In the genomic region with DNA sequence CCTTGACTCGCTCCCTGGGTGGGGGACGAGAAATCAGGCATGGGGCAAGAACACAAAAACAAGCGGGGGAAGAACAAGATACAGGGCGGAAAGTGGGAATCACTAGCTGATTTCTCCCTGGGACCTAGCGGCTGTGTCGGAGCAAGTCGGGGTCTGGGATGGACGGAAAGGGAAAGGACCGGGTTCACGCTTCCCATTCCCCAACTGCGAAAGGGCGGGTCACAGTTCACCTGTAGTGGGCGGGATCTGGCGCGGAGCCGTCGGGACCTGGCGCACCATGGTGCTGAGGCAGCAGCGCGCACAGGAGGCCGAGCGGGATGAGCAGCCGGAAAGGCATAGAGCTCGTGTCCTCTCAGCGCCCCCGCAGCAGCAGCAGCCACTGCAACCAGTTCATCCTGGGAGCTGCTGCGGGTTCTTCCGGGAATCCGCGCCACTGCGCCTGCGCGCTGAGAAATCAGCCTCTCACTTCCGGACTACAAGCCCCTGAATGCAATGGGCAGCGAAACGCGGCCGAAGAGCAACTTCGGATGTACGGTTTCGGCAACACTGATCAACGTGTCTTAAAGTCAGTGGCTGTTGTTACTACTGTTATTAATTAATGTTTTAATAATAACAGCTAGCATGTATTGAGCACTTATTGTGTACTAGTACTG, we compare ENCODE assay signal across 8 cellular contexts. TPM values are rescaled to one million over a fixed set of nuclear protein-coding genes. Genes with fewer than 3 reads are reported as not detected.
DNase-seq lines count a peak whose midpoint lies in the region; ATAC-seq and TF ChIP-seq lines count a peak whose summit lies in the region.

A gene with protein sequence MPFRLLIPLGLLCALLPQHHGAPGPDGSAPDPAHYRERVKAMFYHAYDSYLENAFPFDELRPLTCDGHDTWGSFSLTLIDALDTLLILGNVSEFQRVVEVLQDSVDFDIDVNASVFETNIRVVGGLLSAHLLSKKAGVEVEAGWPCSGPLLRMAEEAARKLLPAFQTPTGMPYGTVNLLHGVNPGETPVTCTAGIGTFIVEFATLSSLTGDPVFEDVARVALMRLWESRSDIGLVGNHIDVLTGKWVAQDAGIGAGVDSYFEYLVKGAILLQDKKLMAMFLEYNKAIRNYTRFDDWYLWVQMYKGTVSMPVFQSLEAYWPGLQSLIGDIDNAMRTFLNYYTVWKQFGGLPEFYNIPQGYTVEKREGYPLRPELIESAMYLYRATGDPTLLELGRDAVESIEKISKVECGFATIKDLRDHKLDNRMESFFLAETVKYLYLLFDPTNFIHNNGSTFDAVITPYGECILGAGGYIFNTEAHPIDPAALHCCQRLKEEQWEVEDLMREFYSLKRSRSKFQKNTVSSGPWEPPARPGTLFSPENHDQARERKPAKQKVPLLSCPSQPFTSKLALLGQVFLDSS (minus strand): TSS at position 415 of the 653 bp plus-strand sequence. CDS start 78 bp downstream, at position 337.

- peak; percentile 100 for DNase-seq in Caco-2
- peak; percentile 98 for DNase-seq in HuH-7.5 (ENCODE audit: low spot score)
- peak; percentile 91 for DNase-seq in activated CD8-positive, alpha-beta memory T cell treated with anti-CD3 and anti-CD28 coated beads, Interleukin-2, amount 50 U/mL, for 4 hours
- peak; percentile 94 for DNase-seq in endothelial cell (ENCODE audit: low spot score)
- DNase-seq in mesothelial cell of epicardium (ENCODE audit: low spot score in 2 of 2, unreplicated experiment in 2 of 2) = peak; percentile 95 to 97
- peak; percentile 86 for DNase-seq in stimulated activated CD8-positive, alpha-beta memory T cell treated with anti-CD3 and anti-CD28 coated beads, Interleukin-15, amount 100 ng/mL, for 4 hours (ENCODE audit: low read depth in 2 of 2)

- peak within 1 kb of the TSS; percentile 93 for H3K4me2 ChIP-seq in OCI-LY3 (ENCODE audit: low read length)

- H3K27me3 Mint-ChIP-seq in Caco-2 (ENCODE audit: insufficient read depth, unreplicated experiment) (no peaks in the 10 kb centered on the region), endothelial cell (ENCODE audit: unreplicated experiment) (peaks cover 4% of the 10 kb centered on the region), mesothelial cell of epicardium (ENCODE audit: low read depth) (no peaks in the 10 kb centered on the region)

- H3K36me3 ChIP-seq in Caco-2 (ENCODE audit: control insufficient read depth, insufficient read depth, low read length) (no peaks in the 10 kb centered on the region), OCI-LY3 (replicated peaks; ENCODE audit: low read depth, low read length) (peaks cover 11% of the 10 kb centered on the region)

- H3K4me1 ChIP-seq in Caco-2 (peaks cover 20% of the 10 kb centered on the region), OCI-LY3 (ENCODE audit: low read length) (peaks cover 30% of the 10 kb centered on the region)

- peak; percentile 70 for ATAC-seq in GM21515 (IDR thresholded peaks at IDR 0.05; ENCODE audit: unreplicated experiment)

- CTCF ChIA-PET in Caco-2 (lab: Charles Lee) = interaction anchor here (0.6 to 7.1 kb wide), 30 partner anchors 11 to 1212 kb away, joined by 3 to 354 read pairs (median 6); a partner anchor contains a TSS

- H3K4me3 Mint-ChIP-seq in Caco-2 (ENCODE audit: unreplicated experiment) (peak within 1 kb of the TSS; percentile 88), endothelial cell (ENCODE audit: unreplicated experiment) (peak within 1 kb of the TSS; percentile 98), mesothelial cell of epicardium (peak within 1 kb of the TSS; percentile 93)

- H3K9me3 Mint-ChIP-seq in Caco-2 (ENCODE audit: unreplicated experiment) = no peaks in the 10 kb centered on the region
- H3K9me3 Mint-ChIP-seq in endothelial cell (ENCODE audit: unreplicated experiment) = no peaks in the 10 kb centered on the region
- no peaks in the 10 kb centered on the region for H3K9me3 Mint-ChIP-seq in mesothelial cell of epicardium

- peaks cover 10% of the 10 kb centered on the region for H3K79me2 ChIP-seq in OCI-LY3 (ENCODE audit: low read length)

- peak within 1 kb of the TSS; percentile 86 for H2AFZ ChIP-seq in OCI-LY3 (ENCODE audit: low read depth, low read length)

- BruUV-seq in Caco-2 (replicated peaks; lab: Mats Ljungman, UMichigan) = no TSS peak

- H3K9ac ChIP-seq in OCI-LY3 (ENCODE audit: low read length) = peak within 1 kb of the TSS; percentile 85

- POLR2A ChIA-PET in Caco-2 (lab: Charles Lee) = interaction anchor here (0.6 to 3.6 kb wide), 15 partner anchors 10 to 1134 kb away, joined by 3 to 119 read pairs (median 6); a partner anchor contains a TSS

- H4K20me1 ChIP-seq in OCI-LY3 (ENCODE audit: insufficient read depth, low read length) = peaks cover 8% of the 10 kb centered on the region; the same call in 1 of the 2 replicates

- peak within 1 kb of the TSS; percentile 53 for H3K4me3 ChIP-seq in Caco-2 (ENCODE audit: low read depth, low read length)
- H3K4me3 ChIP-seq in OCI-LY3 (ENCODE audit: low read length) = peak within 1 kb of the TSS; percentile 88

- H3K4me1 Mint-ChIP-seq in Caco-2 (ENCODE audit: low read depth, unreplicated experiment) = peaks cover 39% of the 10 kb centered on the region
- peaks cover 41% of the 10 kb centered on the region for H3K4me1 Mint-ChIP-seq in endothelial cell (ENCODE audit: unreplicated experiment)
- H3K4me1 Mint-ChIP-seq in mesothelial cell of epicardium = peaks cover 25% of the 10 kb centered on the region

- H3K27me3 ChIP-seq in Caco-2 (replicated peaks; ENCODE audit: control insufficient read depth, insufficient read depth, low read length) (no peaks in the 10 kb centered on the region), OCI-LY3 (ENCODE audit: low read depth, low read length) (peaks cover 6% of the 10 kb centered on the region; the same call in 1 of the 2 replicates)

- intact Hi-C loops in Caco-2 (cut with micrococcal nuclease; ENCODE audit: unreplicated experiment) = loop anchor here (1.0 to 5.0 kb wide), 6 partner anchors 28 to 315 kb away; a partner anchor contains a TSS

- H3K36me3 Mint-ChIP-seq in Caco-2 (ENCODE audit: insufficient read depth, unreplicated experiment) (peaks cover 14% of the 10 kb centered on the region), endothelial cell (ENCODE audit: low read depth, unreplicated experiment) (peaks cover 4% of the 10 kb centered on the region), mesothelial cell of epicardium (peaks cover 4% of the 10 kb centered on the region)

- peak within 1 kb of the TSS; percentile 55 for H3K27ac ChIP-seq in OCI-LY3 (ENCODE audit: low read length)

- TF ChIP-seq CTCF in Caco-2 (IDR thresholded peaks at IDR 0.05; ENCODE audit: insufficient read depth in 1 of 2, low read depth in 1 of 2, low read length in 1 of 2, severe bottlenecking in 1 of 2, unreplicated experiment in 1 of 2) (peak in 1 of 2 experiments; percentile 18), OCI-LY3 (IDR thresholded peaks at IDR 0.05; ENCODE audit: low read depth, low read length) (no peak; the same call in 1 of the 2 replicates), endothelial cell (IDR thresholded peaks at IDR 0.05; ENCODE audit: unreplicated experiment) (peak; percentile 11), mesothelial cell of epicardium (IDR thresholded peaks at IDR 0.05; ENCODE audit: unreplicated experiment) (no peak)

- H3K9me3 ChIP-seq in Caco-2 = no peaks in the 10 kb centered on the region
- no peaks in the 10 kb centered on the region for H3K9me3 ChIP-seq in OCI-LY3 (ENCODE audit: insufficient read depth, low read length)

- H3K27ac Mint-ChIP-seq in Caco-2 (ENCODE audit: unreplicated experiment) (peak within 1 kb of the TSS; percentile 96), endothelial cell (ENCODE audit: unreplicated experiment) (peak within 1 kb of the TSS; percentile 94), mesothelial cell of epicardium (peak within 1 kb of the TSS; percentile 97)

RNA-seq across cellular contexts. Expression of the gene that starts here (rescaled TPM):
- total RNA-seq in Caco-2 (2022) = 41.2 and 42.4 TPM in 2 replicates
- 43.5 TPM for total RNA-seq in endothelial cell (ENCODE audit: unreplicated experiment)
- total RNA-seq in mesothelial cell of epicardium = 15.1 to 17.3 TPM (median 16.5 TPM) in 3 replicates

Comparison
In these comparisons a context has a peak if more than half of its experiments do, and no peak if none do; other contexts are left out.
1. Peak in every context shown above with its lines: DNase-seq, ATAC-seq, H3K4me3 ChIP-seq and H3K27ac ChIP-seq.